ENCODE assay signal across 1 cellular context in the genomic region with DNA sequence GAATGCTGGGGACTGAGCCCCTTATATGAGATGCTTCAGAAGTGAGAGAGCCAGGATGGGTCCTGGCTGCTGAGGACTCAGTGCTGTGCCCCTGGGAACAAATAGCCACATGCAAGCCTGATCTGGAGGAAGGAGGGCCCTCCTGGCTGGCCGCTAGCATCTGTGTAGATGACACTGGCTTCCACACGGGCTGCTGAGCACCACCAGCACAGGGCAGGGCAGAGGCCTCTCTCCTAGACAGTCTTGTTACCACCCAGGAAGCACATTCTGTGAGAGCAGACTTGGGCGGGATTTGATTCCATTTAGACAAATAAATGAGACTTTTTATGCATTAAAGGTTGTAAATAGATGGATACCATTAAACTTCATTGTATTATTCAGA.
TF ChIP-seq lines count a peak whose summit lies in the region.

No MANE protein-coding gene starts in this region.

TF ChIP-seq in K562, 482 proteins besides CTCF, POLR2A, EP300 and RAD21:
- TF ChIP-seq PRMT5 (CRISPR knock-in tag; IDR thresholded peaks at IDR 0.05) (no peak), RHOXF2B (CRISPR knock-in tag; conservative IDR thresholded peaks at IDR 0.05) (no peak), ZC3H8 (IDR thresholded peaks at IDR 0.05) (no peak)
- TF ChIP-seq, protein P1, sequence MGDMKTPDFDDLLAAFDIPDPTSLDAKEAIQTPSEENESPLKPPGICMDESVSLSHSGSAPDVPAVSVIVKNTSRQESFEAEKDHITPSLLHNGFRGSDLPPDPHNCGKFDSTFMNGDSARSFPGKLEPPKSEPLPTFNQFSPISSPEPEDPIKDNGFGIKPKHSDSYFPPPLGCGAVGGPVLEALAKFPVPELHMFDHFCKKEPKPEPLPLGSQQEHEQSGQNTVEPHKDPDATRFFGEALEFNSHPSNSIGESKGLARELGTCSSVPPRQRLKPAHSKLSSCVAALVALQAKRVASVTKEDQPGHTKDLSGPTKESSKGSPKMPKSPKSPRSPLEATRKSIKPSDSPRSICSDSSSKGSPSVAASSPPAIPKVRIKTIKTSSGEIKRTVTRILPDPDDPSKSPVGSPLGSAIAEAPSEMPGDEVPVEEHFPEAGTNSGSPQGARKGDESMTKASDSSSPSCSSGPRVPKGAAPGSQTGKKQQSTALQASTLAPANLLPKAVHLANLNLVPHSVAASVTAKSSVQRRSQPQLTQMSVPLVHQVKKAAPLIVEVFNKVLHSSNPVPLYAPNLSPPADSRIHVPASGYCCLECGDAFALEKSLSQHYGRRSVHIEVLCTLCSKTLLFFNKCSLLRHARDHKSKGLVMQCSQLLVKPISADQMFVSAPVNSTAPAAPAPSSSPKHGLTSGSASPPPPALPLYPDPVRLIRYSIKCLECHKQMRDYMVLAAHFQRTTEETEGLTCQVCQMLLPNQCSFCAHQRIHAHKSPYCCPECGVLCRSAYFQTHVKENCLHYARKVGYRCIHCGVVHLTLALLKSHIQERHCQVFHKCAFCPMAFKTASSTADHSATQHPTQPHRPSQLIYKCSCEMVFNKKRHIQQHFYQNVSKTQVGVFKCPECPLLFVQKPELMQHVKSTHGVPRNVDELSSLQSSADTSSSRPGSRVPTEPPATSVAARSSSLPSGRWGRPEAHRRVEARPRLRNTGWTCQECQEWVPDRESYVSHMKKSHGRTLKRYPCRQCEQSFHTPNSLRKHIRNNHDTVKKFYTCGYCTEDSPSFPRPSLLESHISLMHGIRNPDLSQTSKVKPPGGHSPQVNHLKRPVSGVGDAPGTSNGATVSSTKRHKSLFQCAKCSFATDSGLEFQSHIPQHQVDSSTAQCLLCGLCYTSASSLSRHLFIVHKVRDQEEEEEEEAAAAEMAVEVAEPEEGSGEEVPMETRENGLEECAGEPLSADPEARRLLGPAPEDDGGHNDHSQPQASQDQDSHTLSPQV (IDR thresholded peaks at IDR 0.05): no peak
